1 cellular context compared by ENCODE assay signal in genomic region chr10:45464958-45465567, GRCh38.
TF ChIP-seq lines count a peak whose summit lies in the region.

No MANE protein-coding gene starts in this region.

TF ChIP-seq in K562, 482 proteins besides CTCF, POLR2A, EP300 and RAD21 (continued from another document):
- TF ChIP-seq CREB3L1 (IDR thresholded peaks at IDR 0.05; ENCODE audit: borderline replicate concordance, low read depth) (peak; percentile 28; the same call in 1 of the 2 replicates), ARID2 (IDR thresholded peaks at IDR 0.05) (peak; percentile 91), IRF2 (CRISPR knock-in tag; IDR thresholded peaks at IDR 0.05) (no peak), CBX8 (IDR thresholded peaks at IDR 0.05; ENCODE audit: borderline replicate concordance, extremely low read depth, low read depth, low read length, poor library complexity, severe bottlenecking) (no peak), ATF1 (CRISPR knock-in tag; IDR thresholded peaks at IDR 0.05) (no peak), ATF1 (tag; IDR thresholded peaks at IDR 0.05) (0 out of 2 replicates have a peak, but pooled peaks have one; percentile 30), ZSCAN29 (IDR thresholded peaks at IDR 0.05) (no peak), ZNF23 (CRISPR knock-in tag; IDR thresholded peaks at IDR 0.05) (no peak), POU5F1 (IDR thresholded peaks at IDR 0.05; ENCODE audit: borderline replicate concordance, low read depth, low read length, partially characterized antibody) (no peak), RB1 (IDR thresholded peaks at IDR 0.05; ENCODE audit: low read depth) (peak; percentile 83; the same call in 1 of the 2 replicates)
